Comparison of ENCODE assay signal across 15 cellular contexts in genomic region chr3:109696932-109697331, GRCh38.
"Had no signal": no experiment of that assay in that cellular context is flagged by ENCODE, and none has a peak within 500 bp of the region (broad histone marks: within the 10 kb centered on the region; RNA-seq: fewer than 3 reads in every experiment).

No MANE protein-coding gene starts in this region.

- H3K9me3 ChIP-seq: thyroid gland, vagina had no signal

- H3K4me3 ChIP-seq: mucosa of descending colon, thyroid gland, vagina had no signal

- H3K79me2 ChIP-seq: parathyroid adenoma had no signal

- H3K4me1 ChIP-seq: parathyroid adenoma, thyroid gland, vagina had no signal

- H3K27me3 ChIP-seq: thyroid gland, vagina had no signal

- H3K27ac ChIP-seq: parathyroid adenoma, thyroid gland, vagina had no signal

- H3K36me3 ChIP-seq: thyroid gland, vagina had no signal

- H3K9ac ChIP-seq: parathyroid adenoma had no signal

- DNase-seq: activated CD4-positive, alpha-beta memory T cell treated with anti-CD3 and anti-CD28 coated beads, Interleukin-2, amount 10 ng/mL, durations not matched to agents 7 days and 5 days; activated CD4-positive, alpha-beta T cell treated with anti-CD3 and anti-CD28 coated beads for 36 hours; activated naive CD4-positive, alpha-beta T cell treated with anti-CD3 and anti-CD28 coated beads, Interleukin-2, amount 50 U/mL, for 16 hours; activated T-cell treated with anti-CD3 and anti-CD28 coated beads, Interleukin-2, amount 50 U/mL, for 24 hours; effector memory CD8-positive, alpha-beta T cell; erythroblast; hippocampal formation; mucosa of descending colon; naive thymus-derived CD4-positive, alpha-beta T cell; stimulated activated CD4-positive, alpha-beta T cell treated with anti-CD3 and anti-CD28 coated beads, Interleukin-2, amount 100 ng/mL, for 48 hours; stimulated activated naive B cell treated with anti-CD40 and anti-IgM and Interleukin-4, amounts not matched to agents 10 μg/mL and 1 μg/mL and 100 μg/mL, for 72 hours; thyroid gland had no signal

- H2AFZ ChIP-seq: parathyroid adenoma had no signal

- ATAC-seq: activated CD4-positive, alpha-beta T cell treated with anti-CD3 and anti-CD28 coated beads for 36 hours; effector memory CD8-positive, alpha-beta T cell; left lobe of liver; mucosa of descending colon; naive thymus-derived CD4-positive, alpha-beta T cell; stimulated activated naive B cell treated with anti-CD40 and anti-IgM and Interleukin-4, amounts not matched to agents 10 μg/mL and 1 μg/mL and 100 μg/mL, for 72 hours had no signal
